9 cellular contexts compared by ENCODE assay signal in genomic region chr14:65170318-65170717, GRCh38.
A peak's percentile ranks its signal among the peaks of the same experiment; 100 is the strongest.
DNase-seq lines count a peak whose midpoint lies in the region; ATAC-seq and TF ChIP-seq lines count a peak whose summit lies in the region.
"Had no signal": no experiment of that assay in that cellular context is flagged by ENCODE, and none has a peak within 500 bp of the region (broad histone marks: within the 10 kb centered on the region; RNA-seq: fewer than 3 reads in every experiment).

No MANE protein-coding gene starts in this region.

- DNase-seq in activated T-cell treated with anti-CD3 and anti-CD28 coated beads, Interleukin-2, amount 50 U/mL, for 24 hours: no peak
- no peak for DNase-seq in activated T-cell treated with anti-CD3 and anti-CD28 coated beads, Interleukin-2, amount 50 U/mL, for 1 hour
- DNase-seq in SK-N-SH (peak; percentile 26), fibroblast of pulmonary artery (ENCODE audit: low read depth) (no peak), HCEC 1CT (no peak)
- no peak for DNase-seq in stimulated activated naive CD8-positive, alpha-beta T cell treated with anti-CD3 and anti-CD28 coated beads, Interleukin-15, amount 100 ng/mL, for 72 hours

- no peak for TF ChIP-seq RAD21 in SK-N-SH (IDR thresholded peaks at IDR 0.05; ENCODE audit: low read length)

- H3K4me2 ChIP-seq in SK-N-SH: peak overlapping the region; percentile 68

- no peaks in the 10 kb centered on the region for H3K9me3 Mint-ChIP-seq in activated T-cell treated with anti-CD3 and anti-CD28 coated beads, Interleukin-2, amount 50 U/mL, for 24 hours
- no peaks in the 10 kb centered on the region for H3K9me3 Mint-ChIP-seq in stimulated activated naive CD8-positive, alpha-beta T cell treated with anti-CD3 and anti-CD28 coated beads, Interleukin-15, amount 100 ng/mL, for 72 hours
- H3K9me3 Mint-ChIP-seq: endodermal cell had no signal

- H3K27ac Mint-ChIP-seq in activated T-cell treated with anti-CD3 and anti-CD28 coated beads, Interleukin-2, amount 50 U/mL, for 24 hours: peak overlapping the region; percentile 77
- peak overlapping the region; percentile 69 to 71 for H3K27ac Mint-ChIP-seq in stimulated activated naive CD8-positive, alpha-beta T cell treated with anti-CD3 and anti-CD28 coated beads, Interleukin-15, amount 100 ng/mL, for 72 hours
- H3K27ac Mint-ChIP-seq: endodermal cell had no signal

- TF ChIP-seq CTCF in SK-N-SH (IDR thresholded peaks at IDR 0.05) (no peak), fibroblast of pulmonary artery (IDR thresholded peaks at IDR 0.05; ENCODE audit: low read length, missing control alignments) (no peak)

- no peaks in the 10 kb centered on the region for H3K36me3 ChIP-seq in SK-N-SH (replicated peaks in 1 of 2; ENCODE audit: control insufficient read depth in 1 of 2, insufficient read depth in 2 of 2, low read length in 1 of 2)

- TF ChIP-seq EP300 in SK-N-SH (IDR thresholded peaks at IDR 0.05; ENCODE audit: borderline replicate concordance in 1 of 2, low read depth in 1 of 2, low read length in 1 of 2): no peak

- H3K4me1 Mint-ChIP-seq in activated T-cell treated with anti-CD3 and anti-CD28 coated beads, Interleukin-2, amount 50 U/mL, for 24 hours (ENCODE audit: low read depth): peaks cover 23% of the 10 kb centered on the region
- peaks cover 37% of the 10 kb centered on the region for H3K4me1 Mint-ChIP-seq in stimulated activated naive CD8-positive, alpha-beta T cell treated with anti-CD3 and anti-CD28 coated beads, Interleukin-15, amount 100 ng/mL, for 72 hours

- CTCF ChIA-PET in SK-N-SH (lab: Yijun Ruan, JAX): interaction anchor here (1.2 to 5.1 kb wide), 4 partner anchors 173 to 654 kb away, joined by 3 to 30 read pairs (median 7); partner anchors contain the start of gene FUT8

- no peak for ATAC-seq in stimulated activated naive CD8-positive, alpha-beta T cell treated with anti-CD3 and anti-CD28 coated beads, Interleukin-15, amount 100 ng/mL, for 72 hours
- ATAC-seq in HG02870 (IDR thresholded peaks at IDR 0.05; ENCODE audit: unreplicated experiment) (no peak), HG03571 (IDR thresholded peaks at IDR 0.05; ENCODE audit: unreplicated experiment) (no peak)

- WGBS in SK-N-SH (ENCODE audit: low lambda C conversion rate): 53% methylated on average over 7 of the region's 7 CpGs

- H3K27me3 Mint-ChIP-seq in activated T-cell treated with anti-CD3 and anti-CD28 coated beads, Interleukin-2, amount 50 U/mL, for 24 hours: peaks cover 24% of the 10 kb centered on the region
- H3K27me3 Mint-ChIP-seq in stimulated activated naive CD8-positive, alpha-beta T cell treated with anti-CD3 and anti-CD28 coated beads, Interleukin-15, amount 100 ng/mL, for 72 hours: peaks cover 33% of the 10 kb centered on the region

- H3K4me3 ChIP-seq in SK-N-SH (ENCODE audit: low read depth in 2 of 2, low read length in 1 of 2) (peak overlapping the region; percentile 32 to 47; a peak in 3 of 4 replicates), fibroblast of pulmonary artery (replicated peaks; ENCODE audit: low read depth, low read length) (peak overlapping the region; percentile 47)

- H3K9me3 ChIP-seq in SK-N-SH: no peaks in the 10 kb centered on the region

- H3F3A ChIP-seq in SK-N-SH (replicated peaks; ENCODE audit: insufficient read depth): peaks cover 5% of the 10 kb centered on the region

- POLR2A ChIA-PET in SK-N-SH (lab: Yijun Ruan, JAX): no interaction called here

- H3K79me2 ChIP-seq in SK-N-SH (ENCODE audit: insufficient read depth): no peaks in the 10 kb centered on the region

- H3K4me1 ChIP-seq in SK-N-SH (ENCODE audit: control insufficient read depth in 1 of 2, insufficient read depth in 2 of 2, low read depth in 1 of 2, low read length in 1 of 2): peaks cover 2 to 10% of the 10 kb centered on the region in 2 experiments; a peak in 2 of 4 replicates

- peak overlapping the region; percentile 82 for H2AFZ ChIP-seq in SK-N-SH (ENCODE audit: low read depth)

- no peaks in the 10 kb centered on the region for H3K9me2 ChIP-seq in SK-N-SH

- H3K9ac ChIP-seq in SK-N-SH: peak overlapping the region; percentile 59

- H4K20me1 ChIP-seq in SK-N-SH (ENCODE audit: insufficient read depth): no peaks in the 10 kb centered on the region

- peak overlapping the region; percentile 75 for H3K4me3 Mint-ChIP-seq in activated T-cell treated with anti-CD3 and anti-CD28 coated beads, Interleukin-2, amount 50 U/mL, for 24 hours
- H3K4me3 Mint-ChIP-seq in stimulated activated naive CD8-positive, alpha-beta T cell treated with anti-CD3 and anti-CD28 coated beads, Interleukin-15, amount 100 ng/mL, for 72 hours: peak overlapping the region; percentile 71 to 80
- H3K4me3 Mint-ChIP-seq: endodermal cell had no signal

- no peaks in the 10 kb centered on the region for H3K36me3 Mint-ChIP-seq in activated T-cell treated with anti-CD3 and anti-CD28 coated beads, Interleukin-2, amount 50 U/mL, for 24 hours (ENCODE audit: low read depth)

- no peaks in the 10 kb centered on the region for H3K27me3 ChIP-seq in SK-N-SH (ENCODE audit: insufficient read depth)

- H3K27ac ChIP-seq in SK-N-SH (ENCODE audit: low read depth in 2 of 2, low read length in 1 of 2): peak overlapping the region; percentile 74 to 91; a peak in 3 of 4 replicates

TF ChIP-seq in SK-N-SH, 30 proteins besides CTCF, POLR2A, EP300 and RAD21:
- TF ChIP-seq CHD2 (IDR thresholded peaks at IDR 0.05; ENCODE audit: low read length, partially characterized antibody) (no peak), IRF3 (IDR thresholded peaks at IDR 0.05; ENCODE audit: low read depth, low read length) (no peak), EZH2phosphoT487 (IDR thresholded peaks at IDR 0.05; ENCODE audit: borderline replicate concordance, low read depth) (no peak), TEAD4 (IDR thresholded peaks at IDR 0.05; ENCODE audit: borderline replicate concordance, insufficient read depth) (no peak), ZBTB33 (IDR thresholded peaks at IDR 0.05; ENCODE audit: borderline replicate concordance, low read depth) (no peak), ELF1 (IDR thresholded peaks at IDR 0.05) (no peak), SIN3A (IDR thresholded peaks at IDR 0.05; ENCODE audit: borderline replicate concordance, low read depth, low read length) (no peak), NRF1 (IDR thresholded peaks at IDR 0.05; ENCODE audit: low read depth, low read length) (no peak), MEF2A (IDR thresholded peaks at IDR 0.05; ENCODE audit: borderline replicate concordance, low read depth) (no peak), USF2 (IDR thresholded peaks at IDR 0.05; ENCODE audit: borderline replicate concordance, low read depth, low read length) (no peak), MXI1 (IDR thresholded peaks at IDR 0.05; ENCODE audit: low read depth, low read length) (no peak), SMC3 (IDR thresholded peaks at IDR 0.05; ENCODE audit: low read depth, low read length) (no peak), YY1 (IDR thresholded peaks at IDR 0.05; ENCODE audit: low read depth) (no peak)
